ENCODE assay signal across 12 cellular contexts in the genomic region with DNA sequence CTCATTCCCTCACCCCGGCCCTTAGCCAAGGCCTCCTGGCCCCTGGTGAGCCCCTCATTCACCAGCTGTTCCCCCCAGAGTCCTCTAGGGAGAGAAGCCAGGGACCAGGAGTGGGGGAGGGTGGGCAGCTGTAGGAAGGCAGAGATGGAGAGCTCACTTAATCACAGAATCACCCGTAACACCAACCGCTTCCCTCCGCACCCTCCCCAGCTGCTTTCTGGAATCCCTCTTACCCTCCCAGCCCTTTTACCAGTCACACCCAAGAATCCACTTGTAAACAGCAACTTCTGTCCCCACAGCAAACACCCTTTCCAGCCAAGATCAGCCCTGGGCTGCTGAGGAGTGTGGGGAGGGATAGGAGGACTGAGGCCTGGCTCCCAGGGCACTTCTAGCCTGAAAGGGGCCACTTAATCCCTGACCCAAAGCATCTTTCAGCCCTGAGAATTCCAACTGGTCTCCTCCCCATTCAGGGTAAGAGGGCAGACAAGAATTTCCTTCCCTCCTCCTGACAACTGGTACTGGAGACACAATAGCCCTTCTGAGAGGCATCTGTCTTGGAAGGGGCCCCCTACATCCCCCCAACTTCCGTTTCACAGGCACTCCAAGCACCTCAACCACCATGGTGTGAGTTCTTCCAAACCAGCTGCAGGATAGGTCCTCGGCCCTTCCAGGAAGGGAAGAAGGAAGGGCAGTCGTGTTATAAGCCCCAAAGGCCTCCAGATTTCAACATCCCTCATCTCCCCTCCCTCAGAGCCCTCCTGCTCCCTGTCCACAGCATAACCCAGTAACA. TPM values are rescaled to one million over a fixed set of nuclear protein-coding genes. Genes with fewer than 3 reads are reported as not detected.
DNase-seq lines count a peak whose midpoint lies in the region; ATAC-seq and TF ChIP-seq lines count a peak whose summit lies in the region.
"Had no signal": no experiment of that assay in that cellular context is flagged by ENCODE, and none has a peak within 500 bp of the region (broad histone marks: within the 10 kb centered on the region; RNA-seq: fewer than 3 reads in every experiment).

No MANE protein-coding gene starts in this region.

- TF ChIP-seq POLR2A in suprapubic skin (IDR thresholded peaks at IDR 0.05), result no peak

- no peak overlapping the region for H3K27ac Mint-ChIP-seq in activated CD4-positive, alpha-beta T cell treated with anti-CD3 and anti-CD28 coated beads for 36 hours
- H3K27ac Mint-ChIP-seq: activated CD4-positive, alpha-beta T cell treated with anti-CD3 and anti-CD28 coated beads, Interleukin-2, amount 10 ng/mL, durations not matched to agents 24 days and 14 days had no signal

- POLR2A ChIA-PET in activated CD4-positive, alpha-beta T cell treated with anti-CD3 and anti-CD28 coated beads for 36 hours (lab: Charles Lee), result no interaction called here

- no peak for ATAC-seq in activated CD4-positive, alpha-beta T cell treated with anti-CD3 and anti-CD28 coated beads for 36 hours

- TF ChIP-seq CTCF in suprapubic skin (IDR thresholded peaks at IDR 0.05), result no peak

- no peaks in the 10 kb centered on the region for H3K9me3 Mint-ChIP-seq in activated CD4-positive, alpha-beta T cell treated with anti-CD3 and anti-CD28 coated beads for 36 hours (ENCODE audit: low read depth)
- H3K9me3 Mint-ChIP-seq: activated CD4-positive, alpha-beta T cell treated with anti-CD3 and anti-CD28 coated beads, Interleukin-2, amount 10 ng/mL, durations not matched to agents 24 days and 14 days; central memory CD8-positive, alpha-beta T cell had no signal

- H3K36me3 ChIP-seq in ectodermal cell (ENCODE audit: control insufficient read depth, insufficient read depth, low read length) (no peaks in the 10 kb centered on the region), suprapubic skin (peaks cover 11% of the 10 kb centered on the region)

- intact Hi-C loops in activated CD4-positive, alpha-beta T cell treated with anti-CD3 and anti-CD28 coated beads for 36 hours (cut with DNase I, micrococcal nuclease), result no loop called here

- H3K4me3 ChIP-seq in ectodermal cell (ENCODE audit: insufficient read depth, low read depth, low read length) (peak overlapping the region; percentile 5), suprapubic skin (peak overlapping the region; percentile 19)

- H3K27ac ChIP-seq in ectodermal cell (ENCODE audit: insufficient read depth, low read depth, low read length, poor library complexity, severe bottlenecking), result peak overlapping the region; percentile 12
- H3K27ac ChIP-seq in suprapubic skin, result peak overlapping the region; percentile 79

- peak; percentile 67 for DNase-seq in NCI-H2171 treated with DMSO at 0.1 percent for 48 hours (lab: John Stamatoyannopoulos, UW)
- DNase-seq in midbrain (lab: John Stamatoyannopoulos, UW), result peak; percentile 47
- peak in 1 of 2 donors; percentile 61 for DNase-seq in suprapubic skin (ENCODE audit: low spot score in 2 of 2)
- DNase-seq in activated CD4-positive, alpha-beta T cell treated with anti-CD3 and anti-CD28 coated beads for 36 hours, result no peak
- no peak for DNase-seq in activated gamma-delta T cell (lab: John Stamatoyannopoulos, UW)
- DNase-seq in CD1c-positive myeloid dendritic cell (ENCODE audit: extremely low spot score), result no peak
- DNase-seq in SHP77 treated with DMSO at 0.1 percent for 48 hours (lab: John Stamatoyannopoulos, UW), result no peak
- DNase-seq: activated CD4-positive, alpha-beta T cell treated with anti-CD3 and anti-CD28 coated beads, Interleukin-2, amount 10 ng/mL, durations not matched to agents 24 days and 14 days; DND-41; stimulated activated CD4-positive, alpha-beta T cell treated with anti-CD3 and anti-CD28 coated beads, Interleukin-4, amount 100 ng/mL, for 4 hours had no signal

- CTCF ChIA-PET in activated CD4-positive, alpha-beta T cell treated with anti-CD3 and anti-CD28 coated beads for 36 hours (lab: Charles Lee), result interaction anchor here (0.7 kb wide), 2 partner anchors 102 to 544 kb away, joined by 3 to 4 read pairs; no protein-coding TSS in a partner anchor

- peaks cover under 1% of the 10 kb centered on the region for H3K36me3 Mint-ChIP-seq in activated CD4-positive, alpha-beta T cell treated with anti-CD3 and anti-CD28 coated beads for 36 hours (ENCODE audit: low read depth)

- H3K4me1 ChIP-seq in ectodermal cell (ENCODE audit: control insufficient read depth, insufficient read depth, low read length), result peaks cover 35% of the 10 kb centered on the region
- H3K4me1 ChIP-seq in suprapubic skin, result peaks cover 21% of the 10 kb centered on the region

- no peaks in the 10 kb centered on the region for H3K27me3 Mint-ChIP-seq in activated CD4-positive, alpha-beta T cell treated with anti-CD3 and anti-CD28 coated beads for 36 hours
- H3K27me3 Mint-ChIP-seq: activated CD4-positive, alpha-beta T cell treated with anti-CD3 and anti-CD28 coated beads, Interleukin-2, amount 10 ng/mL, durations not matched to agents 24 days and 14 days; central memory CD8-positive, alpha-beta T cell had no signal

- WGBS in ectodermal cell, 2 experiments, result 25 to 31% methylated on average over 6 of the region's 7 CpGs
- WGBS in suprapubic skin, result 63% methylated on average over 4 of the region's 7 CpGs

- H3K27me3 ChIP-seq in ectodermal cell (ENCODE audit: control insufficient read depth, insufficient read depth, low read length, poor library complexity, severe bottlenecking) (no peaks in the 10 kb centered on the region), suprapubic skin (no peaks in the 10 kb centered on the region)

- no peak overlapping the region for H3K4me3 Mint-ChIP-seq in activated CD4-positive, alpha-beta T cell treated with anti-CD3 and anti-CD28 coated beads for 36 hours
- H3K4me3 Mint-ChIP-seq: activated CD4-positive, alpha-beta T cell treated with anti-CD3 and anti-CD28 coated beads, Interleukin-2, amount 10 ng/mL, durations not matched to agents 24 days and 14 days; central memory CD8-positive, alpha-beta T cell had no signal

- TF ChIP-seq EP300 in suprapubic skin (IDR thresholded peaks at IDR 0.05), result no peak

- no peaks in the 10 kb centered on the region for H3K9me3 ChIP-seq in ectodermal cell (ENCODE audit: control insufficient read depth, low read length)
- no peaks in the 10 kb centered on the region for H3K9me3 ChIP-seq in suprapubic skin

- H3K4me1 Mint-ChIP-seq in activated CD4-positive, alpha-beta T cell treated with anti-CD3 and anti-CD28 coated beads for 36 hours, result peaks cover 3% of the 10 kb centered on the region

RNA-seq across cellular contexts. Expression of a gene that starts 18.6 kb away (rescaled TPM):
- 22.0 TPM for polyA plus RNA-seq in ectodermal cell (2013, experiment 1 of 4)
- polyA plus RNA-seq in ectodermal cell (2013, experiment 2 of 4), result 22.0 TPM
- 17.2 TPM for polyA plus RNA-seq in ectodermal cell (2013, experiment 3 of 4)
- polyA plus RNA-seq in ectodermal cell (2013, experiment 4 of 4), result 19.2 TPM
- 10 to 100 TPM in 1 of 4 donors, 1 to 10 TPM in 3; 8.2 to 12.2 (median 8.8) TPM for total RNA-seq in suprapubic skin
- 1 to 10 TPM; 4.3 to 4.5 TPM for total RNA-seq in activated CD4-positive, alpha-beta T cell treated with anti-CD3 and anti-CD28 coated beads for 36 hours

RNA-seq across cellular contexts. Expression of a gene that starts 33.3 kb away (rescaled TPM):
- 6.6 TPM for polyA plus RNA-seq in ectodermal cell (2013, experiment 1 of 4)
- polyA plus RNA-seq in ectodermal cell (2013, experiment 2 of 4), result 6.1 TPM
- polyA plus RNA-seq in ectodermal cell (2013, experiment 3 of 4), result 4.8 TPM
- 5.6 TPM for polyA plus RNA-seq in ectodermal cell (2013, experiment 4 of 4)
- total RNA-seq in suprapubic skin, result 1 to 10 TPM; 3.7 to 5.9 (median 4.5) TPM
- 1 to 10 TPM; 5.5 to 5.6 TPM for total RNA-seq in activated CD4-positive, alpha-beta T cell treated with anti-CD3 and anti-CD28 coated beads for 36 hours

Comparison
In these comparisons a context has a peak if more than half of its experiments do, and no peak if none do; other contexts are left out.
1. DNase-seq: peak in NCI-H2171 treated with DMSO at 0.1 percent for 48 hours (single experiment) and midbrain (single experiment); none in activated CD4-positive, alpha-beta T cell treated with anti-CD3 and anti-CD28 coated beads for 36 hours (single experiment), activated gamma-delta T cell (single experiment), CD1c-positive myeloid dendritic cell (single experiment) and SHP77 treated with DMSO at 0.1 percent for 48 hours (single experiment).